ENCODE assay signal across 1 cellular context in the genomic region with DNA sequence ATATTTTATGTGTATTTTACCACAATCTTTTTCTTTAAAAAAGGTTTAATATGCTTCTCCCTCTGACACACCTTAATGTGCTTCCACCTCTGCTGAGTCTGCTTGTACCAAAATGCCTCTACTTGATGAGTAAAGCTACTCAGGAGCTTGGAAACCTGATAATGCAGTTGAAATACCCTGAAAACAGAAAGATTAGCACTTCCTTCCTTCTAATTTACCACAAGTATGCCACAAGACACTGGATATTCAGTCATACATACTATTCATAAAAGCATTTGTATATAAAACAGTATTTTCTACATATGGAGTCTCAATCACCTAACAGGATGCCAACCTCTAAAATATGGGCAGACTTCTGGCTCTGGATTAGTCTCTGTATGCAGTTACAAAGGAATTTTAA.
TF ChIP-seq lines count a peak whose summit lies in the region.

No MANE protein-coding gene starts in this region.

TF ChIP-seq in IMR-90, 13 proteins besides CTCF, POLR2A, EP300 and RAD21:
- TF ChIP-seq CEBPB (IDR thresholded peaks at IDR 0.05; ENCODE audit: low read depth, low read length) (no peak), SMC3 (IDR thresholded peaks at IDR 0.05; ENCODE audit: low read depth, low read length) (no peak), MXI1 (IDR thresholded peaks at IDR 0.05; ENCODE audit: borderline replicate concordance, low read depth, low read length) (no peak), CHD1 (IDR thresholded peaks at IDR 0.05; ENCODE audit: low read depth, low read length) (no peak), MAZ (IDR thresholded peaks at IDR 0.05; ENCODE audit: borderline replicate concordance, low read depth, low read length) (no peak), BHLHE40 (IDR thresholded peaks at IDR 0.05; ENCODE audit: low read depth, low read length) (no peak), FOS (IDR thresholded peaks at IDR 0.05; ENCODE audit: low read depth, low read length) (no peak)
- TF ChIP-seq, protein P1, sequence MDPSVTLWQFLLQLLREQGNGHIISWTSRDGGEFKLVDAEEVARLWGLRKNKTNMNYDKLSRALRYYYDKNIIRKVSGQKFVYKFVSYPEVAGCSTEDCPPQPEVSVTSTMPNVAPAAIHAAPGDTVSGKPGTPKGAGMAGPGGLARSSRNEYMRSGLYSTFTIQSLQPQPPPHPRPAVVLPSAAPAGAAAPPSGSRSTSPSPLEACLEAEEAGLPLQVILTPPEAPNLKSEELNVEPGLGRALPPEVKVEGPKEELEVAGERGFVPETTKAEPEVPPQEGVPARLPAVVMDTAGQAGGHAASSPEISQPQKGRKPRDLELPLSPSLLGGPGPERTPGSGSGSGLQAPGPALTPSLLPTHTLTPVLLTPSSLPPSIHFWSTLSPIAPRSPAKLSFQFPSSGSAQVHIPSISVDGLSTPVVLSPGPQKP (IDR thresholded peaks at IDR 0.05; ENCODE audit: borderline replicate concordance, low read depth, low read length), result no peak
